In the genomic region with DNA sequence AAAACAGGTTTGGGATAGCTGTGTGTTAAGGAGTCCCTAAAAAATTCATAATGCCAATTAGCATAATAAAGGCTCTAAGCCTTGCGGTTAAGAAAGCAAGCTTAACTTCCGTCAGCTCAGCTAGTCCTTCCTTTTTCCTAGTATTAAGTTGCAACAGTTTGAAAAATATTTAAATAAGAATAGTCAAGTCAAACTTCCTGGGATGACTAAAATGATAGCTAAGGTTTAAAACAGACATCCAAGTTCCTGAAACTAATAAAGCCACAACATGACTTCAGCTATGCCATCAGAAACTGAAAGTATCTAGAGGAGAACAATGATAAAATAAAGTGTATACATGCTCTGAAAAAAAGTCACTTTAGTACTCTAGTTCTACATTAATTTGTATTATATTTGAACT, we compare ENCODE assay signal across 8 cellular contexts. TPM values are rescaled to one million over a fixed set of nuclear protein-coding genes. Genes with fewer than 3 reads are reported as not detected.
DNase-seq lines count a peak whose midpoint lies in the region; ATAC-seq and TF ChIP-seq lines count a peak whose summit lies in the region.

No MANE protein-coding gene starts in this region.

- no peaks in the 10 kb centered on the region for H3K27me3 ChIP-seq in Caco-2 (replicated peaks; ENCODE audit: control insufficient read depth, insufficient read depth, low read length)
- H3K27me3 ChIP-seq in naive thymus-derived CD4-positive, alpha-beta T cell (ENCODE audit: control insufficient read depth in 2 of 2, insufficient read depth in 2 of 2, low read length in 2 of 2): no peaks in the 10 kb centered on the region

- no peaks in the 10 kb centered on the region for H3K4me1 Mint-ChIP-seq in Caco-2 (ENCODE audit: low read depth, unreplicated experiment)
- H3K4me1 Mint-ChIP-seq in naive thymus-derived CD4-positive, alpha-beta T cell: peaks cover 40 to 66% (median 62%) of the 10 kb centered on the region in 7 donors

- no peaks in the 10 kb centered on the region for H3K27me3 Mint-ChIP-seq in Caco-2 (ENCODE audit: insufficient read depth, unreplicated experiment)
- H3K27me3 Mint-ChIP-seq in naive thymus-derived CD4-positive, alpha-beta T cell: no peaks in the 10 kb centered on the region

- ATAC-seq in naive thymus-derived CD4-positive, alpha-beta T cell: no peak
- ATAC-seq in HG03097 (IDR thresholded peaks at IDR 0.05; ENCODE audit: low FRiP score, unreplicated experiment) (no peak), left lobe of liver (no peak)

- no peak for TF ChIP-seq POLR2A in erythroblast (IDR thresholded peaks at IDR 0.05; ENCODE audit: low read length)

- H3K9me3 Mint-ChIP-seq in Caco-2 (ENCODE audit: unreplicated experiment): no peaks in the 10 kb centered on the region
- H3K9me3 Mint-ChIP-seq in naive thymus-derived CD4-positive, alpha-beta T cell: no peaks in the 10 kb centered on the region

- no peaks in the 10 kb centered on the region for H3K36me3 ChIP-seq in Caco-2 (ENCODE audit: control insufficient read depth, insufficient read depth, low read length)
- peaks cover 0 to 9% (median 3%) of the 10 kb centered on the region in 3 experiments for H3K36me3 ChIP-seq in naive thymus-derived CD4-positive, alpha-beta T cell (ENCODE audit: control insufficient read depth in 2 of 3, insufficient read depth in 3 of 3, low read length in 3 of 3)

- intact Hi-C loops in Caco-2 (cut with micrococcal nuclease; ENCODE audit: unreplicated experiment): no loop called here
- intact Hi-C loops in naive thymus-derived CD4-positive, alpha-beta T cell (cut with micrococcal nuclease): loop anchor here in 1 of 2 donors (2.0 kb wide), 3 partner anchors 20 to 208 kb away; no protein-coding TSS in a partner anchor

- CTCF ChIA-PET in Caco-2 (lab: Charles Lee): no interaction called here
- CTCF ChIA-PET in naive thymus-derived CD4-positive, alpha-beta T cell (lab: Charles Lee): no interaction called here

- peak overlapping the region; percentile 93 for H3K27ac ChIP-seq in naive thymus-derived CD4-positive, alpha-beta T cell (ENCODE audit: low read depth, low read length)

- H3K9me3 ChIP-seq in Caco-2: no peaks in the 10 kb centered on the region
- H3K9me3 ChIP-seq in naive thymus-derived CD4-positive, alpha-beta T cell (ENCODE audit: control insufficient read depth in 2 of 3, low read length in 3 of 3): no peaks in the 10 kb centered on the region

- peaks cover 6% of the 10 kb centered on the region for H3K4me1 ChIP-seq in Caco-2
- H3K4me1 ChIP-seq in naive thymus-derived CD4-positive, alpha-beta T cell (ENCODE audit: control insufficient read depth in 2 of 2, insufficient read depth in 2 of 2, low read length in 2 of 2): peaks cover 14 to 36% of the 10 kb centered on the region in 2 donors

- DNase-seq in Caco-2: no peak
- DNase-seq in NAMALWA (ENCODE audit: low spot score): peak; percentile 53
- peak; percentile 41 for DNase-seq in choroid plexus epithelial cell (ENCODE audit: low read depth)
- DNase-seq in naive thymus-derived CD4-positive, alpha-beta T cell: no peak
- DNase-seq in erythroblast (lab: John Stamatoyannopoulos, UW): no peak
- no peak for DNase-seq in HUDEP-2 (lab: John Stamatoyannopoulos, UW; ENCODE audit: unreplicated experiment in 76 of 76)
- no peak for DNase-seq in left lobe of liver (ENCODE audit: low spot score)

- peaks cover 40% of the 10 kb centered on the region for H3K36me3 Mint-ChIP-seq in Caco-2 (ENCODE audit: insufficient read depth, unreplicated experiment)
- peaks cover 0 to 16% (median 3%) of the 10 kb centered on the region in 5 donors for H3K36me3 Mint-ChIP-seq in naive thymus-derived CD4-positive, alpha-beta T cell

- TF ChIP-seq CTCF in Caco-2 (IDR thresholded peaks at IDR 0.05; ENCODE audit: insufficient read depth in 1 of 2, low read depth in 1 of 2, low read length in 1 of 2, severe bottlenecking in 1 of 2, unreplicated experiment in 1 of 2) (no peak), choroid plexus epithelial cell (conservative IDR thresholded peaks at IDR 0.05; ENCODE audit: low read depth, low read length) (no peak)

- H3K4me3 ChIP-seq in Caco-2 (ENCODE audit: low read depth, low read length) (peak overlapping the region; percentile 18; the same call in 1 of the 2 replicates), choroid plexus epithelial cell (ENCODE audit: low read depth, low read length) (peak overlapping the region; percentile 84)
- H3K4me3 ChIP-seq in naive thymus-derived CD4-positive, alpha-beta T cell (ENCODE audit: low read length): peak overlapping the region; percentile 80

- H3K4me3 Mint-ChIP-seq in Caco-2 (ENCODE audit: unreplicated experiment): peak overlapping the region; percentile 99
- H3K4me3 Mint-ChIP-seq in naive thymus-derived CD4-positive, alpha-beta T cell: peak overlapping the region; percentile 92 to 98 (median 96)

- POLR2A ChIA-PET in Caco-2 (lab: Charles Lee): no interaction called here
- POLR2A ChIA-PET in naive thymus-derived CD4-positive, alpha-beta T cell (lab: Charles Lee): interaction anchor here (0.6 to 1.6 kb wide), 6 partner anchors 11 to 543 kb away, joined by 3 to 5 read pairs (median 4); a partner anchor contains a TSS

- no TSS peak for BruUV-seq in Caco-2 (replicated peaks; lab: Mats Ljungman, UMichigan)

- no peak overlapping the region for H3K27ac Mint-ChIP-seq in Caco-2 (ENCODE audit: unreplicated experiment)
- H3K27ac Mint-ChIP-seq in naive thymus-derived CD4-positive, alpha-beta T cell: peak overlapping the region in 8 of 9 donors; percentile 4 to 92 (median 55)

RNA-seq across cellular contexts. Expression of a gene that starts 3.4 kb away (rescaled TPM):
- total RNA-seq in Caco-2 (2022) (51.3 and 53.5 TPM in 2 replicates), left lobe of liver (16.6 TPM)
- total RNA-seq in naive thymus-derived CD4-positive, alpha-beta T cell: 100 to 1,000 TPM in 1 of 5 experiments, 10 to 100 TPM in 4; 36.0 to 197 (median 57.4) TPM
- polyA plus RNA-seq in naive thymus-derived CD4-positive, alpha-beta T cell: 10 to 100 TPM; 28.8 to 38.5 TPM

Comparison
In these comparisons a context has a peak if more than half of its experiments do, and no peak if none do; other contexts are left out.
1. DNase-seq: peak in NAMALWA (single experiment) and choroid plexus epithelial cell (single experiment); none in Caco-2 (0 of 2), naive thymus-derived CD4-positive, alpha-beta T cell (0 of 9), erythroblast (0 of 2), HUDEP-2 (0 of 76) and left lobe of liver (single experiment).
2. H3K4me3 ChIP-seq: peak in every context shown above with its lines; median percentile 84 in choroid plexus epithelial cell; 80 in naive thymus-derived CD4-positive, alpha-beta T cell; 18 in Caco-2.